In genomic region chr10:44314802-44315460, GRCh38 we compare ENCODE assay signal across 20 cellular contexts.
A peak's percentile ranks its signal among the peaks of the same experiment; 100 is the strongest.
DNase-seq lines count a peak whose midpoint lies in the region; TF ChIP-seq lines count a peak whose summit lies in the region.
"Had no signal": no experiment of that assay in that cellular context is flagged by ENCODE, and none has a peak within 500 bp of the region (broad histone marks: within the 10 kb centered on the region; RNA-seq: fewer than 3 reads in every experiment).

No MANE protein-coding gene starts in this region.

- H3K27ac ChIP-seq in RWPE1 (peak overlapping the region; percentile 63), neural progenitor cell (no peak overlapping the region)
- H3K27ac ChIP-seq: 22Rv1; A549; BLaER1 treated with 17β-estradiol and CSF1 and Interleukin-3, amounts not matched to agents 10 nM and 100 nM had no signal

- no peak overlapping the region for H3K4me3 ChIP-seq in neural progenitor cell
- H3K4me3 ChIP-seq: A549; BLaER1 treated with 17β-estradiol and CSF1 and Interleukin-3, amounts not matched to agents 10 nM and 100 nM; GM23338 had no signal

- peaks cover 7% of the 10 kb centered on the region for H3K27me3 Mint-ChIP-seq in neural progenitor cell (ENCODE audit: insufficient read depth, low read depth)

- H3K27ac Mint-ChIP-seq in neural progenitor cell, result no peak overlapping the region
- H3K27ac Mint-ChIP-seq: CD14-positive monocyte; CD4-positive, alpha-beta T cell; CD8-positive, alpha-beta memory T cell; GM23338; H9 had no signal

- H3F3A ChIP-seq in neural progenitor cell (ENCODE audit: low read depth), result no peaks in the 10 kb centered on the region

- DNase-seq in DMS79 treated with DMSO at 0.1 percent for 48 hours (lab: John Stamatoyannopoulos, UW), result peak; percentile 18
- DNase-seq in DMS79 (lab: John Stamatoyannopoulos, UW), result no peak
- DNase-seq in RWPE1 (ENCODE audit: low spot score), result no peak
- no peak for DNase-seq in neural progenitor cell (ENCODE audit: low spot score)
- DNase-seq in SK-N-DZ (ENCODE audit: low spot score), result no peak
- DNase-seq in NCI-H2081 (lab: John Stamatoyannopoulos, UW), result no peak
- no peak for DNase-seq in stimulated activated CD4-positive, alpha-beta T cell treated with anti-CD3 and anti-CD28 coated beads, Interleukin-2, amount 100 ng/mL, for 24 hours
- DNase-seq: ACHN; AML-193; BE2C; CD4-positive, alpha-beta T cell; CD8-positive, alpha-beta memory T cell; DMS 273 treated with DMSO at 0.1 percent for 48 hours; DND-41; H9 had no signal

- no peaks in the 10 kb centered on the region for H3K36me3 Mint-ChIP-seq in neural progenitor cell
- H3K36me3 Mint-ChIP-seq: CD14-positive monocyte had no signal

- peaks cover 10% of the 10 kb centered on the region for H3K4me1 Mint-ChIP-seq in neural progenitor cell

- H4K20me1 ChIP-seq in neural progenitor cell (ENCODE audit: low read depth), result no peaks in the 10 kb centered on the region
- H4K20me1 ChIP-seq: BLaER1 treated with 17β-estradiol and CSF1 and Interleukin-3, amounts not matched to agents 10 nM and 100 nM had no signal

- no peak overlapping the region for H3K4me2 ChIP-seq in neural progenitor cell
- H3K4me2 ChIP-seq: A549, GM23338 had no signal

- POLR2A ChIA-PET in RWPE1 (lab: Yijun Ruan, JAX; ENCODE audit: low non-redundant PET), result no interaction called here

- no peak for TF ChIP-seq CTCF in RWPE1 (conservative IDR thresholded peaks at IDR 0.05; ENCODE audit: low read depth)
- no peak for TF ChIP-seq CTCF in neural progenitor cell (IDR thresholded peaks at IDR 0.05)

- peak overlapping the region; percentile 55 for H3K4me3 Mint-ChIP-seq in neural progenitor cell
- H3K4me3 Mint-ChIP-seq: CD14-positive monocyte; CD4-positive, alpha-beta T cell; CD8-positive, alpha-beta memory T cell; GM23338; H9 had no signal

- H3K9ac ChIP-seq in neural progenitor cell, result no peak overlapping the region
- H3K9ac ChIP-seq: BLaER1 treated with 17β-estradiol and CSF1 and Interleukin-3, amounts not matched to agents 10 nM and 100 nM had no signal

- CTCF ChIA-PET in RWPE1 (lab: Yijun Ruan, JAX), result interaction anchor here (0.7 kb wide), 1 partner anchor 250 kb away, joined by 3 read pairs; no protein-coding TSS in a partner anchor

- H3K36me3 ChIP-seq in neural progenitor cell, result no peaks in the 10 kb centered on the region
- H3K36me3 ChIP-seq: BE2C; BLaER1 treated with 17β-estradiol and CSF1 and Interleukin-3, amounts not matched to agents 10 nM and 100 nM had no signal

- H3K27me3 ChIP-seq in neural progenitor cell, result peaks cover 22% of the 10 kb centered on the region
- H3K27me3 ChIP-seq: BE2C had no signal

- no peaks in the 10 kb centered on the region for H3K9me3 ChIP-seq in neural progenitor cell (ENCODE audit: low read depth)
- H3K9me3 ChIP-seq: BE2C; BLaER1 treated with 17β-estradiol and CSF1 and Interleukin-3, amounts not matched to agents 10 nM and 100 nM had no signal

- no peak overlapping the region for H2AFZ ChIP-seq in neural progenitor cell (replicated peaks)
- H2AFZ ChIP-seq: GM23338 had no signal

- no peaks in the 10 kb centered on the region for H3K4me1 ChIP-seq in neural progenitor cell
- H3K4me1 ChIP-seq: A549 had no signal

- H3K9me3 Mint-ChIP-seq in neural progenitor cell, result peaks cover 6% of the 10 kb centered on the region
- H3K9me3 Mint-ChIP-seq: CD4-positive, alpha-beta T cell had no signal

- no peaks in the 10 kb centered on the region for H3K79me2 ChIP-seq in neural progenitor cell (ENCODE audit: low read depth)
